In the genomic region with DNA sequence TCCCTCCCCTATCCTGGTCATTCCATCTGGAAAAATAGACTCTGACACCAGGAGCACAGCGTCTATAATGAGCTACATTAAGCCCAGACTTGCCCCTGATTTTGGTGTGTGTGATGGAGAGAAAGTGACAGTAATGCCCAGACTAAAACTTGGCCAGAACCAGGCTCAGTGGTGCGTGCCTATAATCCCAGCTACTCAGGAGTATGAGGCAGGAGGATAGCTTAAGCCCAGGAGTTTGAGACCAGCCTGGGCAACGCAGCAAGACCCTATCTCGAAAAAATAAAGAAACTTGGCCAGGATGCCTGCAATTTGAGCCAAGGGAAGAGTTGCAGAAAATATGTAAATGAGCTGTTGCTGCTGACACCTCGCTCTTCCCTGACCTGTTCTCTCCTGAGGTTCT, we compare ENCODE assay signal across 19 cellular contexts. TPM values are rescaled to one million over a fixed set of nuclear protein-coding genes. Genes with fewer than 3 reads are reported as not detected.
A peak's percentile ranks its signal among the peaks of the same experiment; 100 is the strongest.
DNase-seq lines count a peak whose midpoint lies in the region; TF ChIP-seq lines count a peak whose summit lies in the region.
"Had no signal": no experiment of that assay in that cellular context is flagged by ENCODE, and none has a peak within 500 bp of the region (broad histone marks: within the 10 kb centered on the region; RNA-seq: fewer than 3 reads in every experiment).

No MANE protein-coding gene starts in this region.

- POLR2A ChIA-PET in HEK293 (lab: Yijun Ruan, JAX) = no interaction called here

- TF ChIP-seq CTCF in HEK293 (tag by site-specific recombination; IDR thresholded peaks at IDR 0.05) (no peak), WERI-Rb-1 (IDR thresholded peaks at IDR 0.05; ENCODE audit: low read depth, low read length) (no peak), nephron (IDR thresholded peaks at IDR 0.05; ENCODE audit: unreplicated experiment in 3 of 3) (no peak)

- H3K9me3 Mint-ChIP-seq in nephron = no peaks in the 10 kb centered on the region
- H3K9me3 Mint-ChIP-seq: CD14-positive monocyte, IgD-negative memory B cell had no signal

- intact Hi-C loops in posterior vena cava (cut with DNase I) = no loop called here

- H3K27ac Mint-ChIP-seq in nephron = peak overlapping the region; percentile 66 to 73 (median 71)
- H3K27ac Mint-ChIP-seq: IgD-negative memory B cell had no signal

- H3K27me3 Mint-ChIP-seq in nephron (ENCODE audit: low read depth) = peaks cover 8% of the 10 kb centered on the region

- no peaks in the 10 kb centered on the region for H3K27me3 ChIP-seq in WERI-Rb-1 (ENCODE audit: insufficient read depth, low read depth, severe bottlenecking)
- H3K27me3 ChIP-seq: BE2C had no signal

- H3K36me3 ChIP-seq in HEK293 (ENCODE audit: control insufficient read depth in 2 of 2, insufficient read depth in 1 of 2, low read length in 2 of 2) = no peaks in the 10 kb centered on the region
- no peaks in the 10 kb centered on the region for H3K36me3 ChIP-seq in WERI-Rb-1
- H3K36me3 ChIP-seq: HAP-1 had no signal

- H3K4me3 ChIP-seq in HEK293 (ENCODE audit: low read depth, low read length) (no peak overlapping the region), WERI-Rb-1 (ENCODE audit: low read depth, low read length) (no peak overlapping the region)
- H3K4me3 ChIP-seq: GM23248, HAP-1 had no signal

- no peaks in the 10 kb centered on the region for H3K36me3 Mint-ChIP-seq in nephron (ENCODE audit: low read depth)
- H3K36me3 Mint-ChIP-seq: CD14-positive monocyte had no signal

- peaks cover 2% of the 10 kb centered on the region; the same call in 1 of the 2 replicates for H3K4me1 ChIP-seq in HEK293 (ENCODE audit: control insufficient read depth, insufficient read depth, low read length)
- H3K4me1 ChIP-seq: HAP-1 had no signal

- peak overlapping the region in 1 of 3 experiments; percentile 17 for H3K4me3 Mint-ChIP-seq in nephron
- H3K4me3 Mint-ChIP-seq: CD14-positive monocyte, IgD-negative memory B cell had no signal

- peaks cover 93% of the 10 kb centered on the region for H3K4me1 Mint-ChIP-seq in nephron
- H3K4me1 Mint-ChIP-seq: CD14-positive monocyte, IgD-negative memory B cell had no signal

- H3K27ac ChIP-seq in HEK293 (ENCODE audit: extremely low read depth, low read depth, low read length) = no peak overlapping the region
- H3K27ac ChIP-seq in WERI-Rb-1 = no peak overlapping the region
- H3K27ac ChIP-seq: 22Rv1, GM23248 had no signal

- H3K9me3 ChIP-seq in HEK293 (ENCODE audit: control insufficient read depth, insufficient read depth, low read depth, low read length) = no peaks in the 10 kb centered on the region
- no peaks in the 10 kb centered on the region for H3K9me3 ChIP-seq in WERI-Rb-1 (ENCODE audit: severe bottlenecking)
- H3K9me3 ChIP-seq: BE2C, HAP-1, SK-N-SH had no signal

- DNase-seq in DMS 273 (lab: John Stamatoyannopoulos, UW; ENCODE audit: unreplicated experiment) = peak; percentile 46
- no peak for DNase-seq in DMS 273 treated with DMSO at 0.1 percent for 48 hours (lab: John Stamatoyannopoulos, UW)
- DNase-seq in WERI-Rb-1 = peak; percentile 69
- no peak for DNase-seq in activated gamma-delta T cell (lab: John Stamatoyannopoulos, UW)
- no peak for DNase-seq in posterior vena cava (ENCODE audit: low spot score)
- no peak for DNase-seq in HCEC 1CT
- DNase-seq: ACHN, BE2C, Calu3, GM23248, NCI-H1048, NCI-H187 treated with DMSO at 0.1 percent for 48 hours had no signal

- CTCF ChIA-PET in HEK293 (lab: Yijun Ruan, JAX) = interaction anchor here (0.5 to 2.8 kb wide), 5 partner anchors 9 to 483 kb away, joined by 3 to 13 read pairs (median 4); no protein-coding TSS in a partner anchor

TF ChIP-seq in HEK293, 187 proteins besides CTCF, POLR2A, EP300 and RAD21:
- TF ChIP-seq ZNF121 (tag by site-specific recombination; IDR thresholded peaks at IDR 0.05) (peak; percentile 98), ZNF561 (tag by site-specific recombination; IDR thresholded peaks at IDR 0.05; ENCODE audit: borderline replicate concordance) (no peak)

RNA-seq across cellular contexts. Expression of gene PLEKHA6, which starts 15.9 kb away (rescaled TPM):
- 10 to 100 TPM; 13.3 to 23.5 TPM for total RNA-seq in posterior vena cava

Comparison
In these comparisons a context has a peak if more than half of its experiments do, and no peak if none do; other contexts are left out.
1. DNase-seq: peak in DMS 273 (single experiment) and WERI-Rb-1 (single experiment); none in DMS 273 treated with DMSO at 0.1 percent for 48 hours (single experiment), activated gamma-delta T cell (single experiment), posterior vena cava (single experiment) and HCEC 1CT (single experiment).